ENCODE assay signal across 10 cellular contexts in genomic region chr12:97556201-97556824, GRCh38.
A peak's percentile ranks its signal among the peaks of the same experiment; 100 is the strongest.
DNase-seq lines count a peak whose midpoint lies in the region; ATAC-seq, FAIRE-seq and TF ChIP-seq lines count a peak whose summit lies in the region.
"Had no signal": no experiment of that assay in that cellular context is flagged by ENCODE, and none has a peak within 500 bp of the region (broad histone marks: within the 10 kb centered on the region; RNA-seq: fewer than 3 reads in every experiment).

No MANE protein-coding gene starts in this region.

- ATAC-seq in heart left ventricle (peak; percentile 67 to 89 (median 82)), sciatic nerve (peak; percentile 70), HG02610 (IDR thresholded peaks at IDR 0.05; ENCODE audit: unreplicated experiment) (no peak)

- H3K27ac ChIP-seq in heart left ventricle: peak overlapping the region in 11 of 12 donors; percentile 2 to 74 (median 49)

- peak; percentile 91 for FAIRE-seq in RCC 7860 (lab: Jason Lieb, UNC)
- FAIRE-seq: A204.1 had no signal

- H3K36me3 ChIP-seq in heart left ventricle (no peaks in the 10 kb centered on the region), MG63 (no peaks in the 10 kb centered on the region)

- DNase-seq in NCI-H1417 (lab: John Stamatoyannopoulos, UW) (peak in 2 of 3 experiments; percentile 31 to 74), NCI-H1417 treated with DMSO at 0.1 percent for 48 hours (lab: John Stamatoyannopoulos, UW) (no peak), RCC 7860 (ENCODE audit: low spot score) (peak; percentile 62), heart left ventricle (peak in 4 of 5 donors; percentile 18 to 38 (median 34)), sciatic nerve (ENCODE audit: low spot score) (no peak), SKM-1 treated with dmso at 0.1 percent for 144 hours (lab: John Stamatoyannopoulos, UW; ENCODE audit: unreplicated experiment) (no peak), MG63 (no peak)
- DNase-seq: activated effector memory CD4-positive, alpha-beta T cell treated with Interleukin-2 at 50 U/mL for 16 hours had no signal

- H3K9me3 ChIP-seq in heart left ventricle (no peaks in the 10 kb centered on the region), MG63 (no peaks in the 10 kb centered on the region)

- peak in 1 of 12 donors; percentile 11 for TF ChIP-seq CTCF in heart left ventricle (IDR thresholded peaks at IDR 0.05)

- no peaks in the 10 kb centered on the region for H3K27me3 ChIP-seq in heart left ventricle
- H3K27me3 ChIP-seq in MG63: no peaks in the 10 kb centered on the region

- WGBS in heart left ventricle, 4 donors: 30 to 34% (median 32%) methylated on average over 7 of the region's 7 CpGs

- TF ChIP-seq POLR2A in heart left ventricle (IDR thresholded peaks at IDR 0.05): no peak

- intact Hi-C loops in heart left ventricle (cut with DNase I) (loop anchor here in 2 of 10 donors (5.0 to 10.0 kb wide), 3 partner anchors 428 to 601 kb away; no protein-coding TSS in a partner anchor), sciatic nerve (cut with DNase I) (no loop called here)

- H3K4me3 ChIP-seq in heart left ventricle (peak overlapping the region in 1 of 12 donors; percentile 4), MG63 (no peak overlapping the region)

- H3K4me1 ChIP-seq in heart left ventricle: peaks cover 0 to 12% (median 0%) of the 10 kb centered on the region in 12 donors

Comparison
In these comparisons a context has a peak if more than half of its experiments do, and no peak if none do; other contexts are left out.
1. DNase-seq: peak in NCI-H1417 (2 of 3), RCC 7860 (single experiment) and heart left ventricle (4 of 5); none in NCI-H1417 treated with DMSO at 0.1 percent for 48 hours (single experiment), sciatic nerve (single experiment), SKM-1 treated with dmso at 0.1 percent for 144 hours (single experiment) and MG63 (single experiment).